Comparison of ENCODE assay signal across 21 cellular contexts in genomic region chr14:23520899-23521521, GRCh38. TPM values are rescaled to one million over a fixed set of nuclear protein-coding genes. Genes with fewer than 3 reads are reported as not detected.
"Had no signal": no experiment of that assay in that cellular context is flagged by ENCODE, and none has a peak within 500 bp of the region (broad histone marks: within the 10 kb centered on the region; RNA-seq: fewer than 3 reads in every experiment).

No MANE protein-coding gene starts in this region.

- H3K9me3 Mint-ChIP-seq: activated B cell treated with CpG ODN at 0.5 μM for 24 hours; activated CD4-positive, alpha-beta memory T cell treated with anti-CD3 and anti-CD28 coated beads for 36 hours; effector memory CD8-positive, alpha-beta T cell; memory B cell; naive thymus-derived CD4-positive, alpha-beta T cell; stimulated activated naive B cell treated with anti-CD40 and anti-IgM and Interleukin-4, amounts not matched to agents 10 μg/mL and 1 μg/mL and 100 μg/mL, for 72 hours had no signal

- H3K4me3 ChIP-seq: body of pancreas, esophagus squamous epithelium, heart right ventricle, spleen had no signal

- H3K27ac ChIP-seq: body of pancreas, esophagus squamous epithelium, heart right ventricle, parathyroid adenoma, spleen had no signal

- H3K27me3 ChIP-seq: body of pancreas, esophagus squamous epithelium, spleen had no signal

- ATAC-seq: body of pancreas; effector memory CD8-positive, alpha-beta T cell; heart right ventricle; left ventricle myocardium superior; naive thymus-derived CD4-positive, alpha-beta T cell; stimulated activated naive B cell treated with anti-CD40 and anti-IgM and Interleukin-4, amounts not matched to agents 10 μg/mL and 1 μg/mL and 100 μg/mL, for 72 hours had no signal

- DNase-seq: activated B cell treated with CpG ODN at 0.5 μM for 24 hours; activated CD4-positive, alpha-beta memory T cell treated with anti-CD3 and anti-CD28 coated beads for 36 hours; activated CD4-positive, alpha-beta T cell treated with anti-CD3 and anti-CD28 coated beads for 4 hours; activated T-cell treated with anti-CD3 and anti-CD28 coated beads for 4 hours; body of pancreas; central memory CD4-positive, alpha-beta T cell; dermis blood vessel endothelial cell; effector memory CD8-positive, alpha-beta T cell; esophagus squamous epithelium; heart right ventricle; kidney glomerular epithelial cell; left ventricle myocardium superior; naive thymus-derived CD4-positive, alpha-beta T cell; spleen; stimulated activated naive B cell treated with anti-CD40 and anti-IgM and Interleukin-4, amounts not matched to agents 10 μg/mL and 1 μg/mL and 100 μg/mL, for 72 hours; SW 1271; T-helper 2 cell had no signal

- H3K4me1 ChIP-seq: body of pancreas, esophagus squamous epithelium, heart right ventricle had no signal

- H3K36me3 Mint-ChIP-seq: activated CD4-positive, alpha-beta memory T cell treated with anti-CD3 and anti-CD28 coated beads for 36 hours; naive thymus-derived CD4-positive, alpha-beta T cell had no signal

- H3K27ac Mint-ChIP-seq: activated B cell treated with CpG ODN at 0.5 μM for 24 hours; activated CD4-positive, alpha-beta memory T cell treated with anti-CD3 and anti-CD28 coated beads for 36 hours; activated naive CD8-positive, alpha-beta T cell; memory B cell; stimulated activated naive B cell treated with anti-CD40 and anti-IgM and Interleukin-4, amounts not matched to agents 10 μg/mL and 1 μg/mL and 100 μg/mL, for 72 hours had no signal

- H3K27me3 Mint-ChIP-seq: activated B cell treated with CpG ODN at 0.5 μM for 24 hours; activated CD4-positive, alpha-beta memory T cell treated with anti-CD3 and anti-CD28 coated beads for 36 hours; activated naive CD8-positive, alpha-beta T cell; effector memory CD8-positive, alpha-beta T cell; memory B cell; naive thymus-derived CD4-positive, alpha-beta T cell; stimulated activated naive B cell treated with anti-CD40 and anti-IgM and Interleukin-4, amounts not matched to agents 10 μg/mL and 1 μg/mL and 100 μg/mL, for 72 hours had no signal

- H2AFZ ChIP-seq: parathyroid adenoma had no signal

- H3K4me3 Mint-ChIP-seq: activated B cell treated with CpG ODN at 0.5 μM for 24 hours; activated CD4-positive, alpha-beta memory T cell treated with anti-CD3 and anti-CD28 coated beads for 36 hours; activated naive CD8-positive, alpha-beta T cell; effector memory CD8-positive, alpha-beta T cell; memory B cell; naive thymus-derived CD4-positive, alpha-beta T cell; stimulated activated naive B cell treated with anti-CD40 and anti-IgM and Interleukin-4, amounts not matched to agents 10 μg/mL and 1 μg/mL and 100 μg/mL, for 72 hours had no signal

- H3K9me3 ChIP-seq: body of pancreas, esophagus squamous epithelium, heart right ventricle, spleen had no signal

- H3K36me3 ChIP-seq: esophagus squamous epithelium, heart right ventricle had no signal

- H3K4me1 Mint-ChIP-seq: activated B cell treated with CpG ODN at 0.5 μM for 24 hours; memory B cell; stimulated activated naive B cell treated with anti-CD40 and anti-IgM and Interleukin-4, amounts not matched to agents 10 μg/mL and 1 μg/mL and 100 μg/mL, for 72 hours had no signal

- H3K79me2 ChIP-seq: parathyroid adenoma had no signal

RNA-seq across cellular contexts. Expression of gene JPH4, which starts 57.6 kb away (rescaled TPM):
- total RNA-seq: dermis blood vessel endothelial cell, renal cortical epithelial cell had no signal
